8 cellular contexts compared by ENCODE assay signal in the genomic region with DNA sequence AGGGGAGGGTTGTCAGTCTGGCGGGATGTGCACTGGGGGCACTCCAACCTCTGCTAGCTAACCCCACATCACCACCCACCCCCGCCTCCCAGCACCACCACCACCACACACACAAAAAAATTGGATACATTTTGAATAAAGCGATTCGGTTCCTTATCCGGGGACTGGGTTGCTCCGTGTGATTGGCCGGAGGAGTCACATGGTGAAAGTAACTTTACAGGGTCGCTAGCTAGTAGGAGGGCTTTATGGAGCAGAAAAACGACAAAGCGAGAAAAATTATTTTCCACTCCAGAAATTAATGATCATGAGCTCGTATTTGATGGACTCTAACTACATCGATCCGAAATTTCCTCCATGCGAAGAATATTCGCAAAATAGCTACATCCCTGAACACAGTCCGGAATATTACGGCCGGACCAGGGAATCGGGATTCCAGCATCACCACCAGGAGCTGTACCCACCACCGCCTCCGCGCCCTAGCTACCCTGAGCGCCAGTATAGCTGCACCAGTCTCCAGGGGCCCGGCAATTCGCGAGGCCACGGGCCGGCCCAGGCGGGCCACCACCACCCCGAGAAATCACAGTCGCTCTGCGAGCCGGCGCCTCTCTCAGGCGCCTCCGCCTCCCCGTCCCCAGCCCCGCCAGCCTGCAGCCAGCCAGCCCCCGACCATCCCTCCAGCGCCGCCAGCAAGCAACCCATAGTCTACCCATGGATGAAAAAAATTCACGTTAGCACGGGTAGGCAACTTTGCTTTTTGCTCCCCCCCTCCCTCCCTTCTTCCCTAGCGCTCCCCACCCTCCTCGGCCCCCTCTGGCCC. TPM values are rescaled to one million over a fixed set of nuclear protein-coding genes. Genes with fewer than 3 reads are reported as not detected.
A peak's percentile ranks its signal among the peaks of the same experiment; 100 is the strongest.
DNase-seq lines count a peak whose midpoint lies in the region; ATAC-seq and TF ChIP-seq lines count a peak whose summit lies in the region.

A gene (plus strand): TSS at position 211 of the 817 bp plus-strand sequence. CDS start 88 bp downstream, at position 299.

- ATAC-seq in GM19035 (IDR thresholded peaks at IDR 0.05; ENCODE audit: unreplicated experiment) (peak; percentile 50), body of pancreas (peak; percentile 43), upper lobe of left lung (ENCODE audit: low FRiP score in 2 of 2) (peak in 1 of 2 donors; percentile 87)

- H3K4me2 ChIP-seq in mesenchymal stem cell (ENCODE audit: low read length, poor library complexity, severe bottlenecking) = no peak within 1 kb of the TSS

- no peak within 1 kb of the TSS for H3K18ac ChIP-seq in mesenchymal stem cell (ENCODE audit: low read depth in 1 of 2, low read length in 2 of 2)

- intact Hi-C loops in body of pancreas (cut with DNase I) = no loop called here

- no peak within 1 kb of the TSS for H2AFZ ChIP-seq in mesenchymal stem cell (ENCODE audit: low read depth, low read length)

- no peak for DNase-seq in AG09309 (ENCODE audit: low read depth)
- DNase-seq in HuH-7 (ENCODE audit: low spot score) = peak; percentile 92
- DNase-seq in body of pancreas = peak in 1 of 4 donors; percentile 33
- no peak for DNase-seq in mesenchymal stem cell
- peak in 1 of 2 donors; percentile 84 for DNase-seq in upper lobe of left lung
- DNase-seq in inferior parietal cortex (ENCODE audit: extremely low spot score) = no peak
- no peak for DNase-seq in Kasumi-1 (lab: John Stamatoyannopoulos, UW)

- no peak for TF ChIP-seq POLR2A in body of pancreas (IDR thresholded peaks at IDR 0.05)
- no peak for TF ChIP-seq POLR2A in upper lobe of left lung (IDR thresholded peaks at IDR 0.05)

- no peak within 1 kb of the TSS for H4K91ac ChIP-seq in mesenchymal stem cell (ENCODE audit: low read length)

- H3K4ac ChIP-seq in mesenchymal stem cell (ENCODE audit: low read depth in 1 of 2, low read length in 2 of 2) = no peak within 1 kb of the TSS

- no peak for TF ChIP-seq EP300 in upper lobe of left lung (IDR thresholded peaks at IDR 0.05)

- H2AK5ac ChIP-seq in mesenchymal stem cell (ENCODE audit: low read length, severe bottlenecking) = no peak within 1 kb of the TSS

- no peak for TF ChIP-seq CTCF in AG09309 (IDR thresholded peaks at IDR 0.05; ENCODE audit: control insufficient read depth, insufficient read depth, low read depth, low read length, missing control alignments)
- TF ChIP-seq CTCF in body of pancreas (IDR thresholded peaks at IDR 0.05) = no peak
- TF ChIP-seq CTCF in upper lobe of left lung (IDR thresholded peaks at IDR 0.05) = no peak

- H3K9me3 ChIP-seq in body of pancreas (no peaks in the 10 kb centered on the region), mesenchymal stem cell (ENCODE audit: control insufficient read depth, low read length) (no peaks in the 10 kb centered on the region), upper lobe of left lung (no peaks in the 10 kb centered on the region)

- no peak within 1 kb of the TSS for H3K14ac ChIP-seq in mesenchymal stem cell (ENCODE audit: low read length in 2 of 2)

- H3K27me3 ChIP-seq in body of pancreas = peaks cover 0 to 14% of the 10 kb centered on the region in 2 donors
- peaks cover 0 to 17% of the 10 kb centered on the region in 2 experiments for H3K27me3 ChIP-seq in mesenchymal stem cell (ENCODE audit: control insufficient read depth in 1 of 2, insufficient read depth in 1 of 2, low read length in 2 of 2)
- H3K27me3 ChIP-seq in upper lobe of left lung = peaks cover 1 to 41% (median 26%) of the 10 kb centered on the region in 4 donors

- H3K4me1 ChIP-seq in body of pancreas (peaks cover 10% of the 10 kb centered on the region), mesenchymal stem cell (ENCODE audit: control insufficient read depth, insufficient read depth, low read depth, low read length) (peaks cover 5% of the 10 kb centered on the region), upper lobe of left lung (peaks cover 0 to 16% (median 5%) of the 10 kb centered on the region in 4 donors)

- H4K8ac ChIP-seq in mesenchymal stem cell (ENCODE audit: low read length) = no peak within 1 kb of the TSS

- H3K27ac ChIP-seq in body of pancreas = no peak within 1 kb of the TSS
- H3K27ac ChIP-seq in mesenchymal stem cell (ENCODE audit: low read length, poor library complexity, severe bottlenecking) = no peak within 1 kb of the TSS
- H3K27ac ChIP-seq in upper lobe of left lung = peak within 1 kb of the TSS in 3 of 4 donors; percentile 7 to 65 (median 49)

- peak within 1 kb of the TSS; percentile 89 for H3K9ac ChIP-seq in mesenchymal stem cell (ENCODE audit: low read length)

- H2BK120ac ChIP-seq in mesenchymal stem cell (ENCODE audit: low read depth, low read length) = no peak within 1 kb of the TSS

- no peak within 1 kb of the TSS for H2BK5ac ChIP-seq in mesenchymal stem cell (ENCODE audit: low read depth, low read length, poor library complexity, severe bottlenecking)

- H3K4me3 ChIP-seq in AG09309 (ENCODE audit: control insufficient read depth, low read depth, low read length) (peak within 1 kb of the TSS; percentile 39), body of pancreas (peak within 1 kb of the TSS in 1 of 2 donors; percentile 11), mesenchymal stem cell (ENCODE audit: insufficient read depth in 1 of 2, low read depth in 1 of 2, low read length in 2 of 2) (peak within 1 kb of the TSS in 1 of 2 experiments; percentile 66), upper lobe of left lung (peak within 1 kb of the TSS in 3 of 4 donors; percentile 27 to 50 (median 50))

- H3K79me1 ChIP-seq in mesenchymal stem cell (replicated peaks; ENCODE audit: low read length, poor library complexity, severe bottlenecking) = peaks cover 36% of the 10 kb centered on the region

- H3K36me3 ChIP-seq in body of pancreas (replicated peaks in 1 of 2; ENCODE audit: insufficient read depth in 1 of 2, low read depth in 2 of 2) (no peaks in the 10 kb centered on the region), mesenchymal stem cell (ENCODE audit: control insufficient read depth in 1 of 2, insufficient read depth in 2 of 2, low read depth in 1 of 2, low read length in 2 of 2) (peaks cover 21 to 34% of the 10 kb centered on the region in 2 experiments), upper lobe of left lung (no peaks in the 10 kb centered on the region)

- no peak within 1 kb of the TSS for H2BK12ac ChIP-seq in mesenchymal stem cell (ENCODE audit: low read length in 2 of 2)

- no peak within 1 kb of the TSS for H2BK15ac ChIP-seq in mesenchymal stem cell (ENCODE audit: low read depth, poor library complexity, severe bottlenecking)

- WGBS in body of pancreas, 2 donors = 3 to 5% methylated on average over 27 to 45 of the region's 45 CpGs
- 17% methylated on average over 44 of the region's 45 CpGs for WGBS in mesenchymal stem cell
- 3 to 4% methylated on average over 22 to 45 of the region's 45 CpGs for WGBS in upper lobe of left lung, 2 donors

- H3K23ac ChIP-seq in mesenchymal stem cell (ENCODE audit: low read length in 2 of 2) = no peak within 1 kb of the TSS

RNA-seq across cellular contexts. Expression of the gene that starts here (rescaled TPM):
- total RNA-seq in body of pancreas (not detected), upper lobe of left lung (1 to 10 TPM in 1 of 6 donors, under 1 TPM in 2, not detected in 3; 0.40 to 1.0 (median 0.59) TPM)
- polyA plus RNA-seq in mesenchymal stem cell (2013, experiment 1 of 2) = 6.4 TPM
- 7.0 TPM for polyA plus RNA-seq in mesenchymal stem cell (2013, experiment 2 of 2)

Comparison
In these comparisons a context has a peak if more than half of its experiments do, and no peak if none do; other contexts are left out.
1. Peak in ATAC-seq in body of pancreas; RNA of the gene not detected or under 1 TPM.
2. H3K27ac ChIP-seq: peak in upper lobe of left lung (3 of 4); none in body of pancreas (0 of 4) and mesenchymal stem cell (single experiment).